ENCODE assay signal across 14 cellular contexts in the genomic region with DNA sequence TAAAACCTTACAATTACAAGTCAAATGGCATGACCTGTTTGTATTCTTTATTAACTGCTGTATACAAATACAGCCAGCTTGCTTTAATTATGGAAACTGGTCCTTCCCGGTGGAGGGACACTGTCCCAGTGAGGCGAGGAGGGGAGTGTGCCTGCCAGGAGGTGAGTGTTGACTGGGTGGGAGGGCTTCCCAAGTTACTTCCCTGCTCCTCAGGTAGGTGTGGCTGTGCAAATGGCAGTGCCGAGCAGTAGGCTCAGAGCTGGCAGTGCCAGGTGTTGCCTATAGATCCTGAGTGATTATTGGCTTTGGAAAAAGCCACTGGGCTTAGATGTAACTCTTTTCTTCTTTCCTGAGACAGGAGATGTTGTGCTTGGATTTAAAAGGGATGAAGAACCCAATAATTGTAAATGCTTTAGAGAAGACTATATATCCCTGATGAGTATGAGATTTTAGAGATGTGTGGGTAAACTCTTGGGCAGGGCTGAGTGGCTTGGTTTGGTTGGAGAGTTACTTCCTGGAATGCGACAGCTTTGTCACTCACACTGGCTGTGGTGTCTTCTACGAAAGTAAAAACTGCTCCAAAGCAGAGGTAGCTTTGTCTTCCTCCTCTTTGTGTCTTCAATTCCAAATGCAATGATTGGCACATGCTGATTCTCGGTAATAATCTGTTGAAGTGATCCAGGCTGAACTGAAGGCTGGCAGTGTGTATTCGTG. TPM values are rescaled to one million over a fixed set of nuclear protein-coding genes. Genes with fewer than 3 reads are reported as not detected.
DNase-seq lines count a peak whose midpoint lies in the region; ATAC-seq and TF ChIP-seq lines count a peak whose summit lies in the region.
"Had no signal": no experiment of that assay in that cellular context is flagged by ENCODE, and none has a peak within 500 bp of the region (broad histone marks: within the 10 kb centered on the region; RNA-seq: fewer than 3 reads in every experiment).

No MANE protein-coding gene starts in this region.

- H3K79me2 ChIP-seq in ACC112 (ENCODE audit: control insufficient read depth, insufficient read depth, low read length, unreplicated experiment) = peaks cover 3% of the 10 kb centered on the region

- WGBS in IMR-90 (ENCODE audit: extremely low coverage in 2 of 2, insufficient read length in 1 of 2), 2 experiments = 100% methylated on average over 2 of the region's 7 CpGs; no CpG with 5 or more reads in 1 of the 2 experiments
- 67 to 94% methylated on average over 5 to 7 of the region's 7 CpGs for WGBS in esophagus squamous epithelium, 2 donors
- 72 to 80% (median 75%) methylated on average over 7 of the region's 7 CpGs for WGBS in ovary, 3 donors

- H2AK5ac ChIP-seq in IMR-90 (ENCODE audit: low read depth, low read length) = peak overlapping the region; percentile 70

- H3K4me2 ChIP-seq in IMR-90 (ENCODE audit: low read depth, low read length) = no peak overlapping the region

- peak overlapping the region; percentile 16 for H4K5ac ChIP-seq in IMR-90 (ENCODE audit: low read depth, low read length)

- peak overlapping the region; percentile 53 for H2BK120ac ChIP-seq in IMR-90 (ENCODE audit: low read depth, low read length)

- no peak overlapping the region for H3K4me3 ChIP-seq in ACC112 (ENCODE audit: low read depth, low read length)
- no peak overlapping the region for H3K4me3 ChIP-seq in IMR-90 (ENCODE audit: insufficient read depth, low read depth, low read length)
- no peak overlapping the region for H3K4me3 ChIP-seq in esophagus squamous epithelium
- no peak overlapping the region for H3K4me3 ChIP-seq in ovary
- H3K4me3 ChIP-seq: HAP-1, MG63 had no signal

- ATAC-seq in IMR-90 (ENCODE audit: low read depth) = no peak
- ATAC-seq in HG03097 (IDR thresholded peaks at IDR 0.05; ENCODE audit: low FRiP score, unreplicated experiment) = no peak
- no peak for ATAC-seq in HG03196 (IDR thresholded peaks at IDR 0.05; ENCODE audit: unreplicated experiment)
- ATAC-seq in GM21381 (IDR thresholded peaks at IDR 0.05; ENCODE audit: unreplicated experiment) = no peak

- no peaks in the 10 kb centered on the region for H3K9me3 ChIP-seq in IMR-90 (ENCODE audit: control insufficient read depth, insufficient read depth, low read length)
- no peaks in the 10 kb centered on the region for H3K9me3 ChIP-seq in esophagus squamous epithelium
- no peaks in the 10 kb centered on the region for H3K9me3 ChIP-seq in ovary
- H3K9me3 ChIP-seq: HAP-1, MG63 had no signal

- H4K20me1 ChIP-seq in IMR-90 (ENCODE audit: insufficient read depth, low read length) = no peaks in the 10 kb centered on the region

- peak overlapping the region; percentile 70; the same call in 1 of the 2 replicates for H3K14ac ChIP-seq in IMR-90 (replicated peaks; ENCODE audit: low read depth, low read length)

- dilution Hi-C loops in IMR-90 (cut with HindIII; ENCODE audit: low sequenced_read_pairs, unreplicated experiment) = no loop called here

- peak overlapping the region; percentile 80 for H3K4ac ChIP-seq in IMR-90 (ENCODE audit: low read depth, low read length)

- H3K79me1 ChIP-seq in IMR-90 (ENCODE audit: low read depth in 1 of 2, low read length in 2 of 2) = peaks cover 14 to 46% of the 10 kb centered on the region in 2 experiments; a peak in 3 of 4 replicates

- in situ Hi-C loops in IMR-90 (cut with MboI; ENCODE audit: low sequenced_read_pairs) = no loop called here

- DNase-seq in IMR-90 = no peak
- DNase-seq in esophagus squamous epithelium (lab: John Stamatoyannopoulos, UW) = no peak
- no peak for DNase-seq in ovary
- DNase-seq in GM10266 (ENCODE audit: extremely low spot score) = no peak
- DNase-seq: activated CD4-positive, alpha-beta T cell treated with anti-CD3 and anti-CD28 coated beads for 4 hours; NCI-H2171; stimulated activated CD4-positive, alpha-beta T cell treated with anti-CD3 and anti-CD28 coated beads, Interleukin-1b, Interleukin-23, amount 100 ng/mL, for 48 hours had no signal

- peak overlapping the region; percentile 11 for H3K18ac ChIP-seq in IMR-90 (ENCODE audit: low read depth, low read length)

- H3K36me3 ChIP-seq in ACC112 (ENCODE audit: insufficient read depth, low read length) (peaks cover 10% of the 10 kb centered on the region; the same call in 1 of the 2 replicates), IMR-90 (ENCODE audit: control insufficient read depth, insufficient read depth, low read length) (peaks cover 26% of the 10 kb centered on the region), esophagus squamous epithelium (no peaks in the 10 kb centered on the region), ovary (no peaks in the 10 kb centered on the region)
- H3K36me3 ChIP-seq: HAP-1 had no signal

- TF ChIP-seq EP300 in ovary (IDR thresholded peaks at IDR 0.05) = no peak

- H2BK5ac ChIP-seq in IMR-90 (ENCODE audit: low read depth, low read length, poor library complexity, severe bottlenecking) = peak overlapping the region; percentile 64

- TF ChIP-seq RAD21 in IMR-90 (IDR thresholded peaks at IDR 0.05; ENCODE audit: low read length) = no peak

- no peak for TF ChIP-seq POLR2A in IMR-90 (IDR thresholded peaks at IDR 0.05; ENCODE audit: low read depth, low read length)
- TF ChIP-seq POLR2A in esophagus squamous epithelium (IDR thresholded peaks at IDR 0.05) = no peak
- no peak for TF ChIP-seq POLR2A in ovary (IDR thresholded peaks at IDR 0.05)

- H3K27me3 ChIP-seq in ACC112 (ENCODE audit: insufficient read depth, low read length) (no peaks in the 10 kb centered on the region), IMR-90 (ENCODE audit: control insufficient read depth, insufficient read depth, low read length) (no peaks in the 10 kb centered on the region), esophagus squamous epithelium (no peaks in the 10 kb centered on the region), ovary (no peaks in the 10 kb centered on the region)
- H3K27me3 ChIP-seq: brain microvascular endothelial cell, MG63 had no signal

- intact Hi-C loops in IMR-90 (cut with micrococcal nuclease) (no loop called here), esophagus squamous epithelium (cut with DNase I) (no loop called here), ovary (cut with DNase I) (loop anchor here in 2 of 4 donors (5.0 kb wide), 2 partner anchors 68 to 132 kb away; a partner anchor contains a TSS)

- peak overlapping the region; percentile 30 for H2AK9ac ChIP-seq in IMR-90 (replicated peaks; ENCODE audit: low read depth, low read length, poor library complexity)

- CTCF ChIA-PET in IMR-90 (lab: Yijun Ruan, JAX) = no interaction called here

- H4K91ac ChIP-seq in IMR-90 (ENCODE audit: insufficient read depth, low read depth, low read length) = peak overlapping the region; percentile 42

- H4K8ac ChIP-seq in IMR-90 (ENCODE audit: low read depth in 2 of 2, low read length in 2 of 2) = peak overlapping the region; percentile 39 to 74; a peak in 3 of 4 replicates

- no peak for TF ChIP-seq CTCF in IMR-90 (conservative IDR thresholded peaks at IDR 0.05; ENCODE audit: low read depth, low read length)
- no peak for TF ChIP-seq CTCF in esophagus squamous epithelium (IDR thresholded peaks at IDR 0.05)
- TF ChIP-seq CTCF in ovary (IDR thresholded peaks at IDR 0.05) = no peak
- no peak for TF ChIP-seq CTCF in GM10266 (IDR thresholded peaks at IDR 0.05; ENCODE audit: control insufficient read depth, insufficient read depth, low read depth, missing control alignments)

- BruUV-seq in IMR-90 (replicated peaks; lab: Mats Ljungman, UMichigan) = no TSS peak

- POLR2A ChIA-PET in IMR-90 (lab: Charles Lee; ENCODE audit: unreplicated experiment) = no interaction called here

- peak overlapping the region; percentile 55 for H3K27ac ChIP-seq in ACC112 (ENCODE audit: low read depth, low read length)
- H3K27ac ChIP-seq in IMR-90 (ENCODE audit: insufficient read depth, low read length) = peak overlapping the region; percentile 71; the same call in 1 of the 2 replicates
- peak overlapping the region in 3 of 4 donors; percentile 34 to 63 (median 59) for H3K27ac ChIP-seq in esophagus squamous epithelium
- H3K27ac ChIP-seq in ovary = peak overlapping the region; percentile 20 to 23
- H3K27ac ChIP-seq: brain microvascular endothelial cell had no signal

- peaks cover 18% of the 10 kb centered on the region for H3K9me1 ChIP-seq in IMR-90 (ENCODE audit: insufficient read depth, low read length)

- H3K4me1 ChIP-seq in ACC112 (ENCODE audit: control insufficient read depth, insufficient read depth, low read length, unreplicated experiment) = peaks cover 32% of the 10 kb centered on the region
- H3K4me1 ChIP-seq in IMR-90 (ENCODE audit: control insufficient read depth, insufficient read depth, low read length) = peaks cover 14% of the 10 kb centered on the region
- peaks cover 4 to 27% (median 8%) of the 10 kb centered on the region in 3 donors for H3K4me1 ChIP-seq in esophagus squamous epithelium
- peaks cover 15% of the 10 kb centered on the region for H3K4me1 ChIP-seq in ovary (ENCODE audit: insufficient read depth)
- H3K4me1 ChIP-seq: HAP-1 had no signal

- H3K23ac ChIP-seq in IMR-90 (ENCODE audit: low read depth, low read length) = peak overlapping the region; percentile 62

- H2AFZ ChIP-seq in ACC112 (ENCODE audit: low read length, unreplicated experiment) = no peak overlapping the region
- no peak overlapping the region for H2AFZ ChIP-seq in IMR-90 (replicated peaks; ENCODE audit: low read length, poor library complexity)

- peak overlapping the region; percentile 57; the same call in 2 of the 3 replicates for H2BK15ac ChIP-seq in IMR-90 (ENCODE audit: low read depth, low read length)

- peak overlapping the region; percentile 46; the same call in 1 of the 2 replicates for H2BK20ac ChIP-seq in IMR-90 (ENCODE audit: low read depth, low read length)

- no peak overlapping the region for H3K56ac ChIP-seq in IMR-90 (ENCODE audit: extremely low read depth, insufficient read depth, low read length)

- H3K9ac ChIP-seq in IMR-90 (ENCODE audit: low read depth, low read length) = no peak overlapping the region

RNA-seq across cellular contexts. Expression of a gene that starts 43.7 kb away (rescaled TPM):
- 142 and 145 TPM in 2 replicates for total RNA-seq in IMR-90 (2012; rRNA removed)
- polyA plus RNA-seq in IMR-90 (2012; rRNA removed) = 193 and 277 TPM in 2 replicates
- 266 and 276 TPM in 2 replicates for polyA plus RNA-seq in IMR-90 (2012; cell fraction: cytosol; rRNA removed)
- polyA plus RNA-seq in IMR-90 (2012; cell fraction: nucleus; rRNA removed; ENCODE audit: low replicate concordance) = 92.8 and 245 TPM in 2 replicates
- total RNA-seq in esophagus squamous epithelium = 10 to 100 TPM in 3 of 4 donors, 1 to 10 TPM in 1; 5.3 to 37.8 (median 14.2) TPM
- total RNA-seq in ovary = 10 to 100 TPM in 4 of 7 donors, 1 to 10 TPM in 3; 4.1 to 17.8 (median 11.3) TPM
- 10 to 100 TPM; 16.7 to 35.7 TPM for polyA plus RNA-seq in ovary

RNA-seq across cellular contexts. Expression of a gene that starts 47.7 kb away (rescaled TPM):
- 356 and 447 TPM in 2 replicates for total RNA-seq in IMR-90 (2012; rRNA removed)
- 117 and 118 TPM in 2 replicates for polyA plus RNA-seq in IMR-90 (2012; rRNA removed)
- 106 and 114 TPM in 2 replicates for polyA plus RNA-seq in IMR-90 (2012; cell fraction: cytosol; rRNA removed)
- polyA plus RNA-seq in IMR-90 (2012; cell fraction: nucleus; rRNA removed; ENCODE audit: low replicate concordance) = 115 and 315 TPM in 2 replicates
- 10 to 100 TPM in 2 of 4 donors, 1 to 10 TPM in 2; 4.7 to 59.3 (median 13.6) TPM for total RNA-seq in esophagus squamous epithelium
- total RNA-seq in ovary = 100 to 1,000 TPM; 106 to 221 (median 200) TPM
- polyA plus RNA-seq in ovary = 100 to 1,000 TPM in 1 of 2 donors, 10 to 100 TPM in 1; 52.8 to 133 TPM
